8 cellular contexts compared by ENCODE assay signal in genomic region chr17:59841667-59842263, GRCh38. TPM values are rescaled to one million over a fixed set of nuclear protein-coding genes. Genes with fewer than 3 reads are reported as not detected.
A peak's percentile ranks its signal among the peaks of the same experiment; 100 is the strongest.
DNase-seq lines count a peak whose midpoint lies in the region; ATAC-seq, FAIRE-seq and TF ChIP-seq lines count a peak whose summit lies in the region.
"Not testable (repeated sequence)": the region's sequence is repeated elsewhere in the genome, so short reads cannot be mapped to it uniquely, and the experiment has no call there.

No MANE protein-coding gene starts in this region.

- TF ChIP-seq CTCF in smooth muscle cell (IDR thresholded peaks at IDR 0.05; ENCODE audit: borderline replicate concordance, insufficient read depth, poor library complexity, severe bottlenecking) = not testable (repeated sequence)

- H3K4me2 ChIP-seq in smooth muscle cell = peak overlapping the region; percentile 94

- not testable (repeated sequence) for H3K27me3 Mint-ChIP-seq in activated T-helper 17 cell treated with anti-CD3 and anti-CD28 coated beads, Interleukin-2, amount 50 U/mL, for 72 hours

- peaks cover 23% of the 10 kb centered on the region for H3K4me1 Mint-ChIP-seq in activated T-helper 17 cell treated with anti-CD3 and anti-CD28 coated beads, Interleukin-2, amount 50 U/mL, for 72 hours

- peaks cover 56% of the 10 kb centered on the region for H3F3A ChIP-seq in smooth muscle cell (ENCODE audit: low read depth)

- WGBS in smooth muscle cell (ENCODE audit: low lambda C conversion rate) = 55% methylated on average over 7 of the region's 7 CpGs

- peaks cover 38% of the 10 kb centered on the region for H3K36me3 ChIP-seq in ACC112 (ENCODE audit: insufficient read depth, low read length)
- H3K36me3 ChIP-seq in smooth muscle cell (ENCODE audit: low read depth) = peaks cover 20% of the 10 kb centered on the region

- FAIRE-seq in GM18507 (lab: Jason Lieb, UNC) (peak; percentile 5), RCC 7860 (lab: Jason Lieb, UNC) (peak; percentile 48)

- not testable (repeated sequence) for H3K27me3 ChIP-seq in ACC112 (ENCODE audit: insufficient read depth, low read length); smooth muscle cell (ENCODE audit: low read depth)

- not testable (repeated sequence) for H3K9me3 ChIP-seq in smooth muscle cell (replicated peaks; ENCODE audit: low read depth)

- H3K27ac Mint-ChIP-seq in activated T-helper 17 cell treated with anti-CD3 and anti-CD28 coated beads, Interleukin-2, amount 50 U/mL, for 72 hours = peak overlapping the region; percentile 100

- H3K9ac ChIP-seq in smooth muscle cell (ENCODE audit: low read depth) = peak overlapping the region; percentile 100

- H3K4me1 ChIP-seq in ACC112 (ENCODE audit: control insufficient read depth, insufficient read depth, low read length, unreplicated experiment) (peaks cover 28% of the 10 kb centered on the region), smooth muscle cell (ENCODE audit: low read depth) (peaks cover 18% of the 10 kb centered on the region)

- H3K4me3 ChIP-seq in ACC112 (ENCODE audit: low read depth, low read length) (peak overlapping the region; percentile 93), smooth muscle cell (peak overlapping the region; percentile 98)

- peak overlapping the region; percentile 96 for H3K4me3 Mint-ChIP-seq in activated T-helper 17 cell treated with anti-CD3 and anti-CD28 coated beads, Interleukin-2, amount 50 U/mL, for 72 hours

- H3K36me3 Mint-ChIP-seq in activated T-helper 17 cell treated with anti-CD3 and anti-CD28 coated beads, Interleukin-2, amount 50 U/mL, for 72 hours (ENCODE audit: low read depth) = peaks cover 81% of the 10 kb centered on the region

- H2AFZ ChIP-seq in ACC112 (ENCODE audit: low read length, unreplicated experiment); smooth muscle cell (ENCODE audit: low read depth): not testable (repeated sequence)

- peak overlapping the region; percentile 99 for H3K27ac ChIP-seq in ACC112 (ENCODE audit: low read depth, low read length)
- peak overlapping the region; percentile 5 for H3K27ac ChIP-seq in cingulate gyrus (ENCODE audit: low read depth, low read length)
- H3K27ac ChIP-seq in smooth muscle cell (ENCODE audit: low read depth) = peak overlapping the region; percentile 100

- ATAC-seq in activated T-helper 17 cell treated with anti-CD3 and anti-CD28 coated beads, Interleukin-2, amount 50 U/mL, for 72 hours (replicated peaks) = not testable (repeated sequence)

- H3K79me2 ChIP-seq in ACC112 (ENCODE audit: control insufficient read depth, insufficient read depth, low read length, unreplicated experiment) (peaks cover 35% of the 10 kb centered on the region), smooth muscle cell (ENCODE audit: low read depth) (peaks cover 42% of the 10 kb centered on the region)

- peaks cover 53% of the 10 kb centered on the region for H4K20me1 ChIP-seq in smooth muscle cell (ENCODE audit: low read depth)

- not testable (repeated sequence) for H3K9me3 Mint-ChIP-seq in activated T-helper 17 cell treated with anti-CD3 and anti-CD28 coated beads, Interleukin-2, amount 50 U/mL, for 72 hours

- DNase-seq in GM18507 (ENCODE audit: extremely low spot score, insufficient read length, low read depth); RCC 7860 (ENCODE audit: low spot score); smooth muscle cell (lab: John Stamatoyannopoulos, UW; ENCODE audit: unreplicated experiment): not testable (repeated sequence)
- DNase-seq in glomerular visceral epithelial cell (ENCODE audit: extremely low spot score) = peak; percentile 39
- peak; percentile 62 for DNase-seq in myocyte (ENCODE audit: low read depth)

RNA-seq across cellular contexts. Expression of gene TUBD1, which starts 51.0 kb away (rescaled TPM):
- total RNA-seq in activated T-helper 17 cell treated with anti-CD3 and anti-CD28 coated beads, Interleukin-2, amount 50 U/mL, for 72 hours = 10 to 100 TPM; 12.8 to 18.1 TPM
- total RNA-seq in myocyte (2.3 and 5.9 TPM in 2 replicates), smooth muscle cell (11.0 and 21.8 TPM in 2 replicates)
- 4.3 TPM for polyA plus RNA-seq in myocyte (2012)
- polyA plus RNA-seq in smooth muscle cell = 10.2 and 10.3 TPM in 2 replicates

RNA-seq across cellular contexts. Expression of gene RPS6KB1, which starts 51.2 kb away (rescaled TPM):
- total RNA-seq in activated T-helper 17 cell treated with anti-CD3 and anti-CD28 coated beads, Interleukin-2, amount 50 U/mL, for 72 hours = 10 to 100 TPM; 55.2 to 79.8 TPM
- 24.8 and 26.2 TPM in 2 replicates for total RNA-seq in myocyte
- polyA plus RNA-seq in myocyte (2012) = 11.6 TPM
- 20.1 and 20.8 TPM in 2 replicates for total RNA-seq in smooth muscle cell
- 19.0 and 22.3 TPM in 2 replicates for polyA plus RNA-seq in smooth muscle cell

Comparison
In these comparisons a context has a peak if more than half of its experiments do, and no peak if none do; other contexts are left out.
1. H3K27ac ChIP-seq: peak in every context shown above with its lines; median percentile 100 in smooth muscle cell; 99 in ACC112; 5 in cingulate gyrus.